Comparison of ENCODE assay signal across 8 cellular contexts in the genomic region with DNA sequence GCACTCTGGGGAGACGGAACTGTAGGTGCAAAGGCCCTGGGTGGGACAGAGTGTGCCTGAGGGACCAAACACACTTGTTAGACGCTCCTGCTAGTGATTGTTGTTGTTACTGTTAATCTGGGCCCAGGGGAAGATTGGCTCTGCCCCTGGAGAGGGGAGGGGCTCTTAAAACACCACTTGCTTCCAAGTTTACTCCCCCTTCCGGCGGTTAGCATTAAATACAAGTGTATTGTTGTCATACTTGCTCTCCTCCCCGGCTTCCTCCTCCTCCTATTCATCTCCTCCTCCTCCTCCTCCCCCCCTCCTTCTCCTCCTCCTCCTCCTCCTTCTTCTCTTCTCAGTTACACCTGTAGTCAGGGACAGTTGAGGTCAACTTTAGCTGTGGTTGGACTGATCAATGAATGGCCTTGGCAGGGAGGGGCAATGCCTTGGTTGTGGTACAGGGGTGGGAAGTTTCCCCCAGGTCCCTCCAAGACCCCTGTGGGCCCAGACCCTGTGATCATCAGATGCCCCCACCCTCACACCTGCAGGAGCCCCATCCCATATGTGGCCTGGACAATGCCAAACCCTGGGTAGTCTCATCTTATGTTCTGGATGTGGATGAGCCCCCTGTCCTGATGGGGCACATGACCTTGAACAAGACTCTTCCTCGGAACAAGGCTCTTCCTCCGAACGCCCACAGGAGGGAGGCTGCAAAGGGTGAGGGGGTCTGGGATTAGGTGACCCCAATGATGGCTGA.
DNase-seq lines count a peak whose midpoint lies in the region; ATAC-seq and TF ChIP-seq lines count a peak whose summit lies in the region.

No MANE protein-coding gene starts in this region.

- in situ Hi-C loops in GM23248 (cut with MboI): no loop called here
- in situ Hi-C loops in transverse colon (cut with MboI; ENCODE audit: low pct_ligation_motif_present in 1 of 4, low pct_unique_long_range_greater_than_20kb in 1 of 4, low sequenced_read_pairs in 3 of 4): loop anchor here in 1 of 4 donors (5.0 kb wide), 1 partner anchor 924 kb away; no protein-coding TSS in a partner anchor

- 15 to 16% methylated on average over 7 to 8 of the region's 8 CpGs for WGBS in GM23248 (ENCODE audit: low coverage in 1 of 2, low lambda C conversion rate in 2 of 2, missing lambda C conversion rate in 2 of 2), 2 experiments
- 26% methylated on average over 8 of the region's 8 CpGs; no CpG with 5 or more reads in 1 of the 2 donors for WGBS in transverse colon (ENCODE audit: low coverage in 1 of 2), 2 donors

- TF ChIP-seq EP300 in transverse colon (IDR thresholded peaks at IDR 0.05; ENCODE audit: low read depth): no peak

- POLR2A ChIA-PET in OCI-LY7 (lab: Charles Lee): no interaction called here

- BruUV-seq in OCI-LY7 (replicated peaks; lab: Mats Ljungman, UMichigan): no TSS peak

- TF ChIP-seq CTCF in AG09319 (IDR thresholded peaks at IDR 0.05; ENCODE audit: low read depth, low read length) (peak; percentile 25), OCI-LY7 (conservative IDR thresholded peaks at IDR 0.05; ENCODE audit: low read length) (peak; percentile 70), retinal pigment epithelial cell (conservative IDR thresholded peaks at IDR 0.05; ENCODE audit: low read depth, low read length) (peak; percentile 61), omental fat pad (IDR thresholded peaks at IDR 0.05) (no peak), transverse colon (IDR thresholded peaks at IDR 0.05) (peak in 1 of 5 experiments; percentile 20)

- H3F3A ChIP-seq in GM23248 (ENCODE audit: insufficient read depth): no peaks in the 10 kb centered on the region

- no peak overlapping the region for H3K9ac ChIP-seq in GM23248

- no peaks in the 10 kb centered on the region for H3K36me3 ChIP-seq in GM23248 (ENCODE audit: low read depth)
- H3K36me3 ChIP-seq in OCI-LY7 (ENCODE audit: insufficient read depth, low read length): no peaks in the 10 kb centered on the region
- H3K36me3 ChIP-seq in transverse colon: no peaks in the 10 kb centered on the region

- H3K4me2 ChIP-seq in GM23248 (ENCODE audit: unreplicated experiment): no peak overlapping the region
- H3K4me2 ChIP-seq in OCI-LY7 (ENCODE audit: low read length): no peak overlapping the region

- CTCF ChIA-PET in OCI-LY7 (lab: Charles Lee; ENCODE audit: unreplicated experiment): no interaction called here

- DNase-seq in AG09319 (ENCODE audit: extremely low read depth, low read depth) (peak; percentile 14), GM23248 (peak; percentile 62), OCI-LY7 (ENCODE audit: low spot score) (peak; percentile 55), retinal pigment epithelial cell (ENCODE audit: low read depth) (peak; percentile 43), omental fat pad (ENCODE audit: low spot score) (no peak), transverse colon (no peak)

- no peaks in the 10 kb centered on the region for H3K4me1 ChIP-seq in GM23248 (ENCODE audit: insufficient read depth)
- no peaks in the 10 kb centered on the region for H3K4me1 ChIP-seq in OCI-LY7 (ENCODE audit: insufficient read depth, low read length, poor library complexity, severe bottlenecking)
- H3K4me1 ChIP-seq in transverse colon: no peaks in the 10 kb centered on the region

- H3K27me3 ChIP-seq in GM23248 (replicated peaks; ENCODE audit: insufficient read depth): peaks cover 10% of the 10 kb centered on the region; the same call in 1 of the 2 replicates
- H3K27me3 ChIP-seq in transverse colon: peaks cover 4% of the 10 kb centered on the region

- H4K20me1 ChIP-seq in GM23248 (ENCODE audit: insufficient read depth) (no peaks in the 10 kb centered on the region), OCI-LY7 (ENCODE audit: insufficient read depth, low read length) (no peaks in the 10 kb centered on the region)

- no peak overlapping the region for H3K27ac ChIP-seq in GM23248
- no peak overlapping the region for H3K27ac ChIP-seq in OCI-LY7 (ENCODE audit: low read depth, low read length, poor library complexity, severe bottlenecking)
- H3K27ac ChIP-seq in transverse colon: no peak overlapping the region

- ATAC-seq in esophagus mucosa (peak; percentile 30), HG02759 (IDR thresholded peaks at IDR 0.05; ENCODE audit: unreplicated experiment) (no peak), omental fat pad (ENCODE audit: low FRiP score) (no peak)

- H3K9me3 ChIP-seq in GM23248 (ENCODE audit: low read depth): no peaks in the 10 kb centered on the region
- H3K9me3 ChIP-seq in OCI-LY7 (ENCODE audit: low read length): no peaks in the 10 kb centered on the region
- H3K9me3 ChIP-seq in transverse colon: no peaks in the 10 kb centered on the region

- H3K79me2 ChIP-seq in GM23248 (ENCODE audit: insufficient read depth) (no peaks in the 10 kb centered on the region), OCI-LY7 (ENCODE audit: insufficient read depth, low read depth, low read length) (no peaks in the 10 kb centered on the region)

- H3K9me2 ChIP-seq in GM23248 (ENCODE audit: insufficient read depth) (no peaks in the 10 kb centered on the region), OCI-LY7 (ENCODE audit: insufficient read depth, low read length) (no peaks in the 10 kb centered on the region)

- intact Hi-C loops in OCI-LY7 (cut with micrococcal nuclease; ENCODE audit: unreplicated experiment): loop anchor here (5.0 kb wide), 1 partner anchor 216 kb away; a partner anchor contains a TSS
- intact Hi-C loops in transverse colon (cut with DNase I; ENCODE audit: low total_unique reads): no loop called here

- no peak overlapping the region for H2AFZ ChIP-seq in GM23248
- no peak overlapping the region for H2AFZ ChIP-seq in OCI-LY7 (ENCODE audit: low read length)

- TF ChIP-seq POLR2A in transverse colon (IDR thresholded peaks at IDR 0.05): no peak

- H3K4me3 ChIP-seq in GM23248: no peak overlapping the region
- no peak overlapping the region for H3K4me3 ChIP-seq in OCI-LY7 (ENCODE audit: low read depth, low read length, poor library complexity, severe bottlenecking)
- H3K4me3 ChIP-seq in retinal pigment epithelial cell (ENCODE audit: low read length): no peak overlapping the region
- no peak overlapping the region for H3K4me3 ChIP-seq in transverse colon

Comparison
In these comparisons a context has a peak if more than half of its experiments do, and no peak if none do; other contexts are left out.
1. DNase-seq: peak in AG09319 (single experiment), GM23248 (single experiment), OCI-LY7 (single experiment) and retinal pigment epithelial cell (single experiment); none in omental fat pad (single experiment) and transverse colon (single experiment).
2. CTCF ChIP-seq: peak in AG09319 (single experiment), OCI-LY7 (single experiment) and retinal pigment epithelial cell (single experiment); none in omental fat pad (0 of 3).